Comparison of ENCODE assay signal across 8 cellular contexts in the genomic region with DNA sequence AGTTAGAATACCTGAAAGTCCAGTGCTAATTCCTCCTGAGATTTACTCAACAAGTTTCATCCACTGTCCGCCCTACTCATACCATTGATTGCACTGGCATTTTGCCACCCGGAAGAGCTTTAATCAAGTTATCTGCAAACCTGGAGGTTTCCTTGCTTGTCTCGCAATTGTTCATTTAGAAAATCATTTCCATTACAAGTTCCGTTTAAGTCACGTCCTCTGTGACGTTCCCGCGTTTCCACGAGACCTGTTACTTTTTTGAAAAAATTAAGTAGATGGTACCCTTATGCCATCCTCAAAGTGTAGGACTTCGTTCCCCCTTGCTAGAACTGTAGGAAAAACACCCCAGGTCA. TPM values are rescaled to one million over a fixed set of nuclear protein-coding genes. Genes with fewer than 3 reads are reported as not detected.
DNase-seq lines count a peak whose midpoint lies in the region; ATAC-seq and TF ChIP-seq lines count a peak whose summit lies in the region.

No MANE protein-coding gene starts in this region.

- ATAC-seq in GM21825 (IDR thresholded peaks at IDR 0.05; ENCODE audit: unreplicated experiment): no peak

- no peak for TF ChIP-seq EP300 in stomach (IDR thresholded peaks at IDR 0.05)

- 0 to 7% methylated on average over 3 of the region's 10 CpGs for WGBS in mesodermal cell (ENCODE audit: insufficient coverage in 2 of 2), 2 experiments
- WGBS in stomach, 5 donors: 1 to 2% (median 1%) methylated on average over 10 of the region's 10 CpGs

- H3K4me3 ChIP-seq in coronary artery (peak overlapping the region; percentile 87), mesodermal cell (ENCODE audit: extremely low read depth, insufficient read depth, low read length, poor library complexity, severe bottlenecking) (peak overlapping the region; percentile 90), stomach (peak overlapping the region; percentile 91 to 97 (median 95))

- H3K4me1 ChIP-seq in mesodermal cell (ENCODE audit: control insufficient read depth, insufficient read depth, low read length, poor library complexity, severe bottlenecking) (peaks cover 25% of the 10 kb centered on the region), stomach (peaks cover 16 to 38% (median 27%) of the 10 kb centered on the region in 4 donors)

- H3K27me3 ChIP-seq in stomach: no peaks in the 10 kb centered on the region

- peak; percentile 40 for DNase-seq in activated naive CD4-positive, alpha-beta T cell treated with Interleukin-2 at 50 U/mL for 16 hours
- no peak for DNase-seq in activated naive CD4-positive, alpha-beta T cell (lab: John Stamatoyannopoulos, UW)
- DNase-seq in T1000 (lab: John Stamatoyannopoulos, UW) (peak; percentile 46), coronary artery (ENCODE audit: low spot score) (no peak), stomach (peak; percentile 59), NCI-H82 treated with DMSO at 0.1 percent for 48 hours (lab: John Stamatoyannopoulos, UW; ENCODE audit: unreplicated experiment) (no peak)

- H3K36me3 ChIP-seq in mesodermal cell (ENCODE audit: control insufficient read depth, insufficient read depth, low read length): no peaks in the 10 kb centered on the region
- H3K36me3 ChIP-seq in stomach: no peaks in the 10 kb centered on the region

- H3K9me3 ChIP-seq in mesodermal cell (ENCODE audit: control insufficient read depth, low read length) (no peaks in the 10 kb centered on the region), stomach (no peaks in the 10 kb centered on the region)

- no peak for TF ChIP-seq POLR2A in stomach (IDR thresholded peaks at IDR 0.05)

- intact Hi-C loops in stomach (cut with DNase I; ENCODE audit: low total_unique reads): no loop called here

- TF ChIP-seq CTCF in coronary artery (IDR thresholded peaks at IDR 0.05): no peak
- TF ChIP-seq CTCF in stomach (IDR thresholded peaks at IDR 0.05): no peak

- peak overlapping the region; percentile 75 to 86 for H3K27ac ChIP-seq in coronary artery
- H3K27ac ChIP-seq in mesodermal cell (ENCODE audit: low read depth, low read length, severe bottlenecking): peak overlapping the region; percentile 73
- peak overlapping the region; percentile 88 to 99 (median 97) for H3K27ac ChIP-seq in stomach

RNA-seq across cellular contexts. Expression of gene FRYL, which starts 0.8 kb away (rescaled TPM):
- 28.7 TPM for polyA plus RNA-seq in mesodermal cell (2013, experiment 1 of 2)
- polyA plus RNA-seq in mesodermal cell (2013, experiment 2 of 2): 30.0 TPM
- total RNA-seq in stomach: 100 to 1,000 TPM in 3 of 5 donors, 10 to 100 TPM in 2; 66.4 to 697 (median 105) TPM
- polyA plus RNA-seq in stomach: 10 to 100 TPM in 1 of 3 donors, 1 to 10 TPM in 2; 6.4 to 12.8 (median 7.8) TPM

RNA-seq across cellular contexts. Expression of gene OCIAD1, which starts 50.0 kb away (rescaled TPM):
- polyA plus RNA-seq in mesodermal cell (2013, experiment 1 of 2): 117 TPM
- polyA plus RNA-seq in mesodermal cell (2013, experiment 2 of 2): 135 TPM
- total RNA-seq in stomach: 100 to 1,000 TPM in 3 of 5 donors, 10 to 100 TPM in 2; 24.0 to 142 (median 112) TPM
- 10 to 100 TPM; 55.4 to 98.3 (median 72.6) TPM for polyA plus RNA-seq in stomach

Comparison
In these comparisons a context has a peak if more than half of its experiments do, and no peak if none do; other contexts are left out.
1. DNase-seq: peak in activated naive CD4-positive, alpha-beta T cell treated with Interleukin-2 at 50 U/mL for 16 hours (single experiment), T1000 (single experiment) and stomach (single experiment); none in activated naive CD4-positive, alpha-beta T cell (0 of 4), coronary artery (single experiment) and NCI-H82 treated with DMSO at 0.1 percent for 48 hours (single experiment).
2. Peak in every context shown above with its lines, with median percentiles within 50 percentile points of each other: H3K27ac ChIP-seq and H3K4me3 ChIP-seq.